In the genomic region with DNA sequence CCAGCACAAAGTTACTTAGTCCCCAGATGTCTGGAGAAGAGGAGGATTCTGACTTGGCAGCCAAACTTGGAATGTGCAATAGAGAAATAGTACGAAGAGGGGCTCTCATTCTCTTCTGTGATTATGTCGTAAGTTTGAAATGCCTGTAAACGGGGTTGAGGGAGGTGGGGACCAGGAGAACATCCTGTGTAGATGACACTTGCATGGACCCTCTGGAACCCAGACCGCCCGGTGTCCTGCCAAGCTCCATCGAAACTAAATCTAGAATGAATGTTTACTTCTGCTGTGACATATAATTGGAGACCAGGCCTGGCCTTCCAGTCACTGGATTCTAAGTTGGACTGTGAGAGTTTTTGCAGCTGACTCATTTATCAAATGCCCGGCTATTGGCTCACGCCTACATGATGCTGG, we compare ENCODE assay signal across 9 cellular contexts. TPM values are rescaled to one million over a fixed set of nuclear protein-coding genes. Genes with fewer than 3 reads are reported as not detected.
DNase-seq lines count a peak whose midpoint lies in the region; ATAC-seq, FAIRE-seq and TF ChIP-seq lines count a peak whose summit lies in the region.
"Had no signal": no experiment of that assay in that cellular context is flagged by ENCODE, and none has a peak within 500 bp of the region (broad histone marks: within the 10 kb centered on the region; RNA-seq: fewer than 3 reads in every experiment).

No MANE protein-coding gene starts in this region.

- no peak for TF ChIP-seq RAD21 in HepG2 (CRISPR knock-in tag; IDR thresholded peaks at IDR 0.05)

- peaks cover 76% of the 10 kb centered on the region for H3K4me1 ChIP-seq in HepG2 (ENCODE audit: insufficient read depth, low read length)
- H3K4me1 ChIP-seq in subcutaneous abdominal adipose tissue (ENCODE audit: control insufficient read depth in 5 of 5, insufficient read depth in 5 of 5, low read length in 5 of 5): peaks cover 0 to 34% (median 33%) of the 10 kb centered on the region in 5 donors
- peaks cover 4% of the 10 kb centered on the region for H3K4me1 ChIP-seq in colonic mucosa

- TF ChIP-seq CTCF in cardiac fibroblast (IDR thresholded peaks at IDR 0.05; ENCODE audit: low read depth, low read length) (no peak), HepG2 (CRISPR knock-in tag; IDR thresholded peaks at IDR 0.05) (no peak), colonic mucosa (IDR thresholded peaks at IDR 0.05) (no peak)

- H3K36me3 ChIP-seq in HepG2 (replicated peaks in 1 of 2; ENCODE audit: control insufficient read depth in 1 of 2, insufficient read depth in 2 of 2, low read length in 2 of 2) (peaks cover 6 to 21% of the 10 kb centered on the region in 2 experiments; a peak in 4 of 5 replicates), subcutaneous abdominal adipose tissue (ENCODE audit: control insufficient read depth in 5 of 5, insufficient read depth in 5 of 5, low read length in 5 of 5) (peaks cover 0 to 51% (median 33%) of the 10 kb centered on the region in 5 donors), colonic mucosa (no peaks in the 10 kb centered on the region)

- H3K79me2 ChIP-seq in HepG2 (ENCODE audit: insufficient read depth, low read length): no peaks in the 10 kb centered on the region

- H3K4me2 ChIP-seq in HepG2 (ENCODE audit: low read depth, low read length): peak overlapping the region; percentile 59

- 66% methylated on average over 8 of the region's 8 CpGs for WGBS in HepG2 (ENCODE audit: low lambda C conversion rate)

- no peaks in the 10 kb centered on the region for H3K27me3 ChIP-seq in HepG2 (ENCODE audit: control insufficient read depth in 1 of 2, insufficient read depth in 2 of 2, low read length in 2 of 2)
- H3K27me3 ChIP-seq in subcutaneous abdominal adipose tissue (ENCODE audit: control insufficient read depth in 5 of 5, insufficient read depth in 4 of 5, low read length in 5 of 5): no peaks in the 10 kb centered on the region
- H3K27me3 ChIP-seq in colonic mucosa: no peaks in the 10 kb centered on the region

- H3K9me3 ChIP-seq in HepG2 (ENCODE audit: low read length) (no peaks in the 10 kb centered on the region), subcutaneous abdominal adipose tissue (ENCODE audit: control insufficient read depth in 5 of 5, low read length in 5 of 5) (no peaks in the 10 kb centered on the region), colonic mucosa (no peaks in the 10 kb centered on the region)

- DNase-seq in GM12891 (ENCODE audit: insufficient read length, low spot score) (no peak), cardiac fibroblast (ENCODE audit: low read depth in 2 of 2) (peak; percentile 54 to 64), HepG2 (ENCODE audit: low spot score) (peak; percentile 33), colonic mucosa (no peak), GF-D8 (lab: John Stamatoyannopoulos, UW) (no peak)
- no peak for DNase-seq in stimulated activated CD8-positive, alpha-beta memory T cell treated with anti-CD3 and anti-CD28 coated beads, Interleukin-4, amount 100 ng/mL, for 48 hours
- DNase-seq: caudate nucleus had no signal

- H3K9ac ChIP-seq in HepG2 (ENCODE audit: insufficient read depth, low read depth, low read length) (peak overlapping the region; percentile 16; the same call in 1 of the 2 replicates), subcutaneous abdominal adipose tissue (ENCODE audit: low read length in 5 of 5) (no peak overlapping the region), colonic mucosa (ENCODE audit: low read depth in 2 of 2, low read length in 2 of 2) (no peak overlapping the region)

- POLR2A ChIA-PET in HepG2 (lab: Yijun Ruan, JAX): no interaction called here

- H2AFZ ChIP-seq in HepG2 (ENCODE audit: low read length): no peak overlapping the region

- ATAC-seq in HepG2: no peak
- ATAC-seq: HCT116 had no signal

- no peak for TF ChIP-seq EP300 in HepG2 (IDR thresholded peaks at IDR 0.05; ENCODE audit: low read depth in 2 of 2, low read length in 2 of 2)
- no peak for TF ChIP-seq EP300 in HepG2 (CRISPR knock-in tag; IDR thresholded peaks at IDR 0.05; ENCODE audit: borderline replicate concordance)

- intact Hi-C loops in HepG2 (cut with micrococcal nuclease; ENCODE audit: unreplicated experiment) (loop anchor here (10.0 kb wide), 1 partner anchor 61 kb away; no protein-coding TSS in a partner anchor), colonic mucosa (cut with DNase I) (no loop called here)

- no TSS peak for BruUV-seq in HepG2 (replicated peaks; lab: Mats Ljungman, UMichigan)

- H3K4me3 ChIP-seq in cardiac fibroblast (replicated peaks in 1 of 2; ENCODE audit: low read depth in 2 of 2, low read length in 2 of 2) (no peak overlapping the region), HepG2 (replicated peaks in 1 of 3; ENCODE audit: insufficient read depth in 1 of 3, low read depth in 2 of 3, low read length in 3 of 3) (no peak overlapping the region), subcutaneous abdominal adipose tissue (ENCODE audit: low read depth in 1 of 5, low read length in 5 of 5) (no peak overlapping the region), colonic mucosa (no peak overlapping the region)

- peak; percentile 35 for FAIRE-seq in GM12891 (lab: Jason Lieb, UNC)
- FAIRE-seq in HepG2 (lab: Jason Lieb, UNC): no peak

- H3K27ac ChIP-seq in HepG2 (ENCODE audit: extremely low read length, insufficient read depth, low read length) (peak overlapping the region; percentile 95), subcutaneous abdominal adipose tissue (ENCODE audit: low read depth, low read length) (peak overlapping the region; percentile 46), colonic mucosa (no peak overlapping the region)

- no peaks in the 10 kb centered on the region for H4K20me1 ChIP-seq in HepG2 (ENCODE audit: insufficient read depth, low read length)

- CTCF ChIA-PET in HepG2 (lab: Yijun Ruan, JAX; ENCODE audit: low intra/inter-chr PET ratio, low total read pairs): no interaction called here

- TF ChIP-seq POLR2A in GM12891 (IDR thresholded peaks at IDR 0.05; ENCODE audit: low read depth, low read length): no peak
- no peak for TF ChIP-seq POLR2A in HepG2 (IDR thresholded peaks at IDR 0.05; ENCODE audit: insufficient read depth in 1 of 2, low read depth in 2 of 2, low read length in 2 of 2)

- in situ Hi-C loops in HepG2 (cut with HindIII; ENCODE audit: extremely low pct_ligation_motif_present, low pct_unique_long_range_greater_than_20kb): no loop called here

TF ChIP-seq in GM12891, 5 proteins besides CTCF, POLR2A, EP300 and RAD21:
- TF ChIP-seq SPI1 (IDR thresholded peaks at IDR 0.05; ENCODE audit: low read depth, low read length): no peak
- no peak for TF ChIP-seq POLR2AphosphoS5 (IDR thresholded peaks at IDR 0.05; ENCODE audit: low read depth, low read length)
- no peak for TF ChIP-seq POU2F2 (IDR thresholded peaks at IDR 0.05; ENCODE audit: low read depth, low read length)
- TF ChIP-seq TAF1 (IDR thresholded peaks at IDR 0.05; ENCODE audit: low read depth, low read length): no peak
- no peak for TF ChIP-seq PAX5 (IDR thresholded peaks at IDR 0.05; ENCODE audit: insufficient read depth, low read length, severe bottlenecking)

TF ChIP-seq in HepG2, 621 proteins besides CTCF, POLR2A, EP300 and RAD21 (continues in another document):
- TF ChIP-seq KMT2A (CRISPR knock-in tag; IDR thresholded peaks at IDR 0.05): no peak
- TF ChIP-seq, protein P1, sequence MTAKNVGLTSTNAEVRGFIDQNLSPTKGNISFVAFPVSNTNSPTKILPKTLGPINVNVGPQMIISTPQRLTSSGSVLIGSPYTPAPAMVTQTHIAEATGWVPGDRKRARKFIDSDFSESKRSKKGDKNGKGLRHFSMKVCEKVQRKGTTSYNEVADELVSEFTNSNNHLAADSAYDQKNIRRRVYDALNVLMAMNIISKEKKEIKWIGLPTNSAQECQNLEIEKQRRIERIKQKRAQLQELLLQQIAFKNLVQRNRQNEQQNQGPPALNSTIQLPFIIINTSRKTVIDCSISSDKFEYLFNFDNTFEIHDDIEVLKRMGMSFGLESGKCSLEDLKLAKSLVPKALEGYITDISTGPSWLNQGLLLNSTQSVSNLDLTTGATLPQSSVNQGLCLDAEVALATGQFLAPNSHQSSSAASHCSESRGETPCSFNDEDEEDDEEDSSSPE (CRISPR knock-in tag; IDR thresholded peaks at IDR 0.05): no peak
- no peak for TF ChIP-seq KLF12 (CRISPR knock-in tag; IDR thresholded peaks at IDR 0.05; ENCODE audit: borderline replicate concordance)
- TF ChIP-seq ZSCAN29 (CRISPR knock-in tag; conservative IDR thresholded peaks at IDR 0.05): 0 out of 2 replicates have a peak, but pooled peaks have one; percentile 36
- no peak for TF ChIP-seq MXI1 (IDR thresholded peaks at IDR 0.05; ENCODE audit: borderline replicate concordance, low read depth, low read length)
- peak; percentile 20; the same call in 1 of the 2 replicates for TF ChIP-seq SAP130 (CRISPR knock-in tag; IDR thresholded peaks at IDR 0.05; ENCODE audit: low read depth)
- TF ChIP-seq FOSL2 (CRISPR knock-in tag; IDR thresholded peaks at IDR 0.05): peak; percentile 34; the same call in 1 of the 2 replicates
- TF ChIP-seq TP53 (CRISPR knock-in tag; conservative IDR thresholded peaks at IDR 0.05): no peak

RNA-seq across cellular contexts. Expression of a gene that starts 44.9 kb away (rescaled TPM):
- polyA plus RNA-seq in GM12891 (2012; ENCODE audit: low read depth, missing spikeins): 1.1 TPM
- total RNA-seq in HepG2 (2016; rRNA removed; fragmentation: Illumina TruSeq; extraction: Trizol) (0.10 and 0.22 TPM in 2 replicates), colonic mucosa (1 to 10 TPM in 1 of 2 donors, under 1 TPM in 1; 0.40 to 1.3 TPM)
- total RNA-seq in HepG2 (2016; cell fraction: cytosol; rRNA removed; fragmentation: Illumina TruSeq; extraction: Trizol; ENCODE audit: low read depth): 0.09 and 0.20 TPM in 2 replicates
- 0.19 TPM in 1 of 2 replicates, not detected in the other for total RNA-seq in HepG2 (2016; cell fraction: insoluble cytoplasmic fraction; rRNA removed; fragmentation: Illumina TruSeq; extraction: Trizol)
- total RNA-seq in HepG2 (2016; cell fraction: membrane; rRNA removed; fragmentation: Illumina TruSeq; extraction: Trizol): 0.25 TPM in 1 of 2 replicates, not detected in the other
- total RNA-seq in HepG2 (2016; cell fraction: nucleus; rRNA removed; fragmentation: Illumina TruSeq; extraction: Trizol): 0.59 TPM in 1 of 2 replicates, not detected in the other
- polyA plus RNA-seq in HepG2 (2011; rRNA removed): 0.39 and 0.40 TPM in 2 replicates
- 0.05 and 0.34 TPM in 2 replicates for polyA plus RNA-seq in HepG2 (2011; cell fraction: cytosol; rRNA removed)
- polyA plus RNA-seq in HepG2 (2011; cell fraction: nucleus; rRNA removed): 2.2 and 3.5 TPM in 2 replicates
- polyA plus RNA-seq in HepG2 (2012): 0.40 and 0.65 TPM in 2 replicates
- polyA plus RNA-seq in HepG2 (2016; cell fraction: cytosol; fragmentation: Illumina TruSeq; extraction: Trizol; ENCODE audit: low read depth): 0.10 and 0.12 TPM in 2 replicates
- 0.16 TPM in 1 of 2 replicates, not detected in the other for polyA plus RNA-seq in HepG2 (2016; cell fraction: insoluble cytoplasmic fraction; fragmentation: Illumina TruSeq; extraction: Trizol; ENCODE audit: low read depth)
- polyA plus RNA-seq in HepG2 (2016; cell fraction: membrane; fragmentation: Illumina TruSeq; extraction: Trizol; ENCODE audit: low read depth): 0.07 and 0.08 TPM in 2 replicates
- polyA plus RNA-seq in HepG2 (2016; cell fraction: nucleus; fragmentation: Illumina TruSeq; extraction: Trizol; ENCODE audit: insufficient read depth, low read depth): 0.36 and 0.65 TPM in 2 replicates
- 0.14 and 1.0 TPM in 2 replicates for polyA minus RNA-seq in HepG2 (2011; rRNA and poly(A)+ RNA removed; ENCODE audit: low replicate concordance)
- not detected in 2 replicates for polyA minus RNA-seq in HepG2 (2011; cell fraction: cytosol; rRNA and poly(A)+ RNA removed)
- polyA minus RNA-seq in HepG2 (2011; cell fraction: nucleus; rRNA and poly(A)+ RNA removed): 1.9 and 2.0 TPM in 2 replicates

Comparison
In these comparisons a context has a peak if more than half of its experiments do, and no peak if none do; other contexts are left out.
1. DNase-seq: peak in cardiac fibroblast (2 of 2) and HepG2 (single experiment); none in GM12891 (single experiment), stimulated activated CD8-positive, alpha-beta memory T cell treated with anti-CD3 and anti-CD28 coated beads, Interleukin-4, amount 100 ng/mL, for 48 hours (single experiment), colonic mucosa (single experiment) and GF-D8 (single experiment).